ENCODE assay signal across 8 cellular contexts in genomic region chr21:45309069-45309521, GRCh38. TPM values are rescaled to one million over a fixed set of nuclear protein-coding genes. Genes with fewer than 3 reads are reported as not detected.
DNase-seq lines count a peak whose midpoint lies in the region; ATAC-seq and TF ChIP-seq lines count a peak whose summit lies in the region.

No MANE protein-coding gene starts in this region.

- peaks cover 0 to 5% of the 10 kb centered on the region in 2 donors for H3K27me3 Mint-ChIP-seq in T-cell
- H3K27me3 Mint-ChIP-seq in chondrocyte (ENCODE audit: low read depth) = no peaks in the 10 kb centered on the region

- H3K27ac Mint-ChIP-seq in T-cell (peak overlapping the region; percentile 34 to 55), chondrocyte (ENCODE audit: unreplicated experiment) (peak overlapping the region; percentile 97)

- H3K9me3 Mint-ChIP-seq in T-cell (no peaks in the 10 kb centered on the region), chondrocyte (ENCODE audit: low read depth) (peaks cover 7% of the 10 kb centered on the region)

- POLR2A ChIA-PET in HEK293 (lab: Yijun Ruan, JAX) (interaction anchor here (1.0 to 1.5 kb wide), 4 partner anchors 14 to 22 kb away, joined by 3 to 6 read pairs (median 4); partner anchors contain the start of gene POFUT2), T-cell (lab: Charles Lee) (no interaction called here)

- H3K4me1 ChIP-seq in HEK293 (ENCODE audit: control insufficient read depth, insufficient read depth, low read length) (no peaks in the 10 kb centered on the region), left lung (peaks cover 24 to 38% of the 10 kb centered on the region in 2 donors)

- no peak for DNase-seq in AG09309 (ENCODE audit: low read depth)
- DNase-seq in T-cell = peak in 17 of 34 experiments; percentile 20 to 42 (median 31)
- peak; percentile 83 for DNase-seq in chondrocyte (ENCODE audit: low spot score)
- peak; percentile 63 to 88 for DNase-seq in left lung
- DNase-seq in stimulated activated naive CD4-positive, alpha-beta T cell treated with Interleukin-2 at 50 U/mL for 16 hours (lab: John Stamatoyannopoulos, UW) = peak; percentile 19
- no peak for DNase-seq in NCI-H1105 (lab: John Stamatoyannopoulos, UW)

- peak; percentile 82 for TF ChIP-seq CTCF in AG09309 (IDR thresholded peaks at IDR 0.05; ENCODE audit: control insufficient read depth, insufficient read depth, low read depth, low read length, missing control alignments)
- TF ChIP-seq CTCF in HEK293 (tag by site-specific recombination; IDR thresholded peaks at IDR 0.05) = peak; percentile 78
- peak; percentile 88 for TF ChIP-seq CTCF in chondrocyte (IDR thresholded peaks at IDR 0.05)
- peak; percentile 55 to 69 for TF ChIP-seq CTCF in left lung (IDR thresholded peaks at IDR 0.05)

- H3K36me3 Mint-ChIP-seq in T-cell (peaks cover 3% of the 10 kb centered on the region), chondrocyte (ENCODE audit: low read depth) (peaks cover 2% of the 10 kb centered on the region)

- H3K9me3 ChIP-seq in HEK293 (ENCODE audit: control insufficient read depth, insufficient read depth, low read depth, low read length) (no peaks in the 10 kb centered on the region), left lung (no peaks in the 10 kb centered on the region)

- intact Hi-C loops in left lung (cut with DNase I) = no loop called here

- peaks cover 0 to 2% of the 10 kb centered on the region in 2 experiments; a peak in 1 of 3 replicates for H3K36me3 ChIP-seq in HEK293 (ENCODE audit: control insufficient read depth in 2 of 2, insufficient read depth in 1 of 2, low read length in 2 of 2)
- H3K36me3 ChIP-seq in left lung = no peaks in the 10 kb centered on the region

- H3K27me3 ChIP-seq in left lung = no peaks in the 10 kb centered on the region

- peak in 2 of 4 experiments; percentile 18 to 31 for ATAC-seq in T-cell (replicated peaks in 1 of 4)
- peak; percentile 70 for ATAC-seq in left lung
- ATAC-seq in HG02981 (IDR thresholded peaks at IDR 0.05; ENCODE audit: unreplicated experiment) = no peak

- H3K4me3 ChIP-seq in AG09309 (ENCODE audit: control insufficient read depth, low read depth, low read length) (no peak overlapping the region), HEK293 (ENCODE audit: low read depth, low read length) (no peak overlapping the region), left lung (no peak overlapping the region)

- H3K27ac ChIP-seq in HEK293 (ENCODE audit: extremely low read depth, low read depth, low read length) (no peak overlapping the region), left lung (peak overlapping the region; percentile 76)

- CTCF ChIA-PET in HEK293 (lab: Yijun Ruan, JAX) (interaction anchor here (0.5 to 2.1 kb wide), 40 partner anchors 9 to 639 kb away, joined by 3 to 32 read pairs (median 4); no protein-coding TSS in a partner anchor), T-cell (lab: Charles Lee) (no interaction called here)

- H3K4me1 Mint-ChIP-seq in T-cell (peaks cover 15 to 40% (median 21%) of the 10 kb centered on the region in 3 donors), chondrocyte (ENCODE audit: low read depth) (peaks cover 59% of the 10 kb centered on the region)

- H3K4me3 Mint-ChIP-seq in T-cell (no peak overlapping the region), chondrocyte (ENCODE audit: unreplicated experiment) (no peak overlapping the region)

TF ChIP-seq in HEK293, 187 proteins besides CTCF, POLR2A, EP300 and RAD21:
- TF ChIP-seq REPIN1 (tag by site-specific recombination; IDR thresholded peaks at IDR 0.05; ENCODE audit: low read depth) (no peak), IKZF3 (tag by site-specific recombination; IDR thresholded peaks at IDR 0.05) (0 out of 2 replicates have a peak, but pooled peaks have one; percentile 18)
- TF ChIP-seq, protein P1, sequence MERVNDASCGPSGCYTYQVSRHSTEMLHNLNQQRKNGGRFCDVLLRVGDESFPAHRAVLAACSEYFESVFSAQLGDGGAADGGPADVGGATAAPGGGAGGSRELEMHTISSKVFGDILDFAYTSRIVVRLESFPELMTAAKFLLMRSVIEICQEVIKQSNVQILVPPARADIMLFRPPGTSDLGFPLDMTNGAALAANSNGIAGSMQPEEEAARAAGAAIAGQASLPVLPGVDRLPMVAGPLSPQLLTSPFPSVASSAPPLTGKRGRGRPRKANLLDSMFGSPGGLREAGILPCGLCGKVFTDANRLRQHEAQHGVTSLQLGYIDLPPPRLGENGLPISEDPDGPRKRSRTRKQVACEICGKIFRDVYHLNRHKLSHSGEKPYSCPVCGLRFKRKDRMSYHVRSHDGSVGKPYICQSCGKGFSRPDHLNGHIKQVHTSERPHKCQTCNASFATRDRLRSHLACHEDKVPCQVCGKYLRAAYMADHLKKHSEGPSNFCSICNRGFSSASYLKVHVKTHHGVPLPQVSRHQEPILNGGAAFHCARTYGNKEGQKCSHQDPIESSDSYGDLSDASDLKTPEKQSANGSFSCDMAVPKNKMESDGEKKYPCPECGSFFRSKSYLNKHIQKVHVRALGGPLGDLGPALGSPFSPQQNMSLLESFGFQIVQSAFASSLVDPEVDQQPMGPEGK (tag by site-specific recombination; IDR thresholded peaks at IDR 0.05) = 0 out of 2 replicates have a peak, but pooled peaks have one; percentile 19
TF ChIP-seq in HEK293: peak in this region for 2.

RNA-seq across cellular contexts. Expression of gene POFUT2, which starts 21.4 kb away (rescaled TPM):
- total RNA-seq in T-cell (10 to 100 TPM; 43.0 to 51.3 (median 44.6) TPM), chondrocyte (59.9 to 73.6 TPM (median 72.4 TPM) in 3 replicates), left lung (10 to 100 TPM; 31.6 to 35.1 TPM)

Comparison
In these comparisons a context has a peak if more than half of its experiments do, and no peak if none do; other contexts are left out.
1. DNase-seq: peak in chondrocyte (single experiment), left lung (2 of 2) and stimulated activated naive CD4-positive, alpha-beta T cell treated with Interleukin-2 at 50 U/mL for 16 hours (single experiment); none in AG09309 (single experiment) and NCI-H1105 (single experiment).
2. Peak in every context shown above with its lines, with median percentiles within 50 percentile points of each other: CTCF ChIP-seq.